Comparison of ENCODE assay signal across 1 cellular context in genomic region chr2:38148501-38148900, GRCh38.
A peak's percentile ranks its signal among the peaks of the same experiment; 100 is the strongest.
TF ChIP-seq lines count a peak whose summit lies in the region.

No MANE protein-coding gene starts in this region.

TF ChIP-seq in HepG2, 621 proteins besides CTCF, POLR2A, EP300 and RAD21 (continued from another document and continues in another):
- TF ChIP-seq ZNF770 (CRISPR knock-in tag; IDR thresholded peaks at IDR 0.05) (no peak), RXRA (CRISPR knock-in tag; IDR thresholded peaks at IDR 0.05) (peak; percentile 17; the same call in 1 of the 2 replicates), ZNF615 (CRISPR knock-in tag; IDR thresholded peaks at IDR 0.05; ENCODE audit: borderline replicate concordance) (no peak), AGO1 (IDR thresholded peaks at IDR 0.05; ENCODE audit: low read depth, low read length, poor library complexity, severe bottlenecking) (no peak), NFE2 (CRISPR knock-in tag; IDR thresholded peaks at IDR 0.05) (peak; percentile 57; the same call in 1 of the 2 replicates), HNF4A (CRISPR knock-in tag; IDR thresholded peaks at IDR 0.05) (peak; percentile 95), ZBTB1 (CRISPR knock-in tag; IDR thresholded peaks at IDR 0.05; ENCODE audit: borderline replicate concordance) (no peak), CHCHD3 (CRISPR knock-in tag; IDR thresholded peaks at IDR 0.05) (no peak), HOXA9 (CRISPR knock-in tag; IDR thresholded peaks at IDR 0.05; ENCODE audit: borderline replicate concordance) (no peak), ZFP36L1 (CRISPR knock-in tag; IDR thresholded peaks at IDR 0.05) (no peak), ZNF468 (CRISPR knock-in tag; IDR thresholded peaks at IDR 0.05) (no peak), ZNF501 (CRISPR knock-in tag; IDR thresholded peaks at IDR 0.05) (no peak), GZF1 (CRISPR knock-in tag; IDR thresholded peaks at IDR 0.05) (no peak), ATF7 (IDR thresholded peaks at IDR 0.05) (no peak), ATF7 (CRISPR knock-in tag; IDR thresholded peaks at IDR 0.05) (no peak), RNF2 (conservative IDR thresholded peaks at IDR 0.05; ENCODE audit: low read depth) (no peak), ZNF510 (CRISPR knock-in tag; IDR thresholded peaks at IDR 0.05; ENCODE audit: low read depth) (no peak), JUND (CRISPR knock-in tag; IDR thresholded peaks at IDR 0.05) (no peak), ZFP62 (CRISPR knock-in tag; IDR thresholded peaks at IDR 0.05) (no peak), SETDB1 (CRISPR knock-in tag; IDR thresholded peaks at IDR 0.05; ENCODE audit: borderline replicate concordance) (no peak), PPARG (CRISPR knock-in tag; conservative IDR thresholded peaks at IDR 0.05) (no peak), SP2 (CRISPR knock-in tag; IDR thresholded peaks at IDR 0.05) (no peak), ZMAT5 (CRISPR knock-in tag; IDR thresholded peaks at IDR 0.05; ENCODE audit: borderline replicate concordance, low read depth) (no peak), ZNF782 (CRISPR knock-in tag; IDR thresholded peaks at IDR 0.05; ENCODE audit: borderline replicate concordance) (no peak), ZNF709 (CRISPR knock-in tag; IDR thresholded peaks at IDR 0.05) (0 out of 2 replicates have a peak, but pooled peaks have one; percentile 54), POLR2AphosphoS2 (IDR thresholded peaks at IDR 0.05; ENCODE audit: low read depth, low read length) (no peak), SMARCE1 (IDR thresholded peaks at IDR 0.05; ENCODE audit: borderline replicate concordance) (no peak), ZC3H13 (CRISPR knock-in tag; IDR thresholded peaks at IDR 0.05) (no peak), ZNF850 (CRISPR knock-in tag; conservative IDR thresholded peaks at IDR 0.05) (no peak), LCORL (IDR thresholded peaks at IDR 0.05) (no peak), LCORL (CRISPR knock-in tag; IDR thresholded peaks at IDR 0.05) (no peak), FOXM1 (CRISPR knock-in tag; IDR thresholded peaks at IDR 0.05) (no peak), KDM1A (CRISPR knock-in tag; IDR thresholded peaks at IDR 0.05) (peak; percentile 85; the same call in 1 of the 2 replicates), THAP9 (CRISPR knock-in tag; IDR thresholded peaks at IDR 0.05; ENCODE audit: borderline replicate concordance) (no peak), DMAP1 (CRISPR knock-in tag; IDR thresholded peaks at IDR 0.05) (no peak), ZNF614 (CRISPR knock-in tag; IDR thresholded peaks at IDR 0.05; ENCODE audit: borderline replicate concordance) (peak; percentile 80; the same call in 1 of the 2 replicates), ZNF772 (CRISPR knock-in tag; IDR thresholded peaks at IDR 0.05) (no peak), TBX3 (IDR thresholded peaks at IDR 0.05; ENCODE audit: borderline replicate concordance) (no peak), SYNCRIP (IDR thresholded peaks at IDR 0.05; ENCODE audit: insufficient read depth, low read depth, low read length) (no peak), MYC (CRISPR knock-in tag; IDR thresholded peaks at IDR 0.05; ENCODE audit: borderline replicate concordance) (no peak), DPF2 (CRISPR knock-in tag; IDR thresholded peaks at IDR 0.05; ENCODE audit: borderline replicate concordance, low read depth) (no peak), MEIS2 (CRISPR knock-in tag; IDR thresholded peaks at IDR 0.05) (no peak), PHF5A (CRISPR knock-in tag; IDR thresholded peaks at IDR 0.05; ENCODE audit: low read depth, unreplicated experiment) (no peak), HNRNPLL (IDR thresholded peaks at IDR 0.05; ENCODE audit: low read depth, low read length, poor library complexity, severe bottlenecking) (no peak), GATAD2A (CRISPR knock-in tag; IDR thresholded peaks at IDR 0.05) (peak; percentile 80), AHR (CRISPR knock-in tag; IDR thresholded peaks at IDR 0.05) (no peak), PCBP2 (optimal IDR thresholded peaks at IDR 0.05; ENCODE audit: low read depth, low read length, poor library complexity, severe bottlenecking) (no peak), ZNF562 (CRISPR knock-in tag; IDR thresholded peaks at IDR 0.05; ENCODE audit: borderline replicate concordance) (no peak), SRSF4 (IDR thresholded peaks at IDR 0.05; ENCODE audit: low read depth, low read length, poor library complexity, severe bottlenecking) (no peak), NR2F2 (IDR thresholded peaks at IDR 0.05; ENCODE audit: borderline replicate concordance, low read depth) (peak; percentile 83), ZNF552 (CRISPR knock-in tag; IDR thresholded peaks at IDR 0.05; ENCODE audit: borderline replicate concordance) (no peak), HMG20A (CRISPR knock-in tag; IDR thresholded peaks at IDR 0.05; ENCODE audit: borderline replicate concordance) (peak; percentile 79), RFX5 (IDR thresholded peaks at IDR 0.05; ENCODE audit: low read depth, low read length) (no peak), TBL1XR1 (IDR thresholded peaks at IDR 0.05; ENCODE audit: borderline replicate concordance, low read length, partially characterized antibody) (peak; percentile 66), ZNF775 (CRISPR knock-in tag; IDR thresholded peaks at IDR 0.05; ENCODE audit: borderline replicate concordance) (no peak), PCBP1 (IDR thresholded peaks at IDR 0.05; ENCODE audit: borderline replicate concordance, low read depth, low read length) (no peak), ZNF484 (CRISPR knock-in tag; IDR thresholded peaks at IDR 0.05; ENCODE audit: borderline replicate concordance, low read depth) (no peak), SOX13 (IDR thresholded peaks at IDR 0.05) (no peak), SOX13 (CRISPR knock-in tag; conservative IDR thresholded peaks at IDR 0.05 in 1 of 2, IDR thresholded peaks at IDR 0.05 in 1 of 2) (peak in 1 of 2 experiments; percentile 42; a peak in 1 of 4 replicates), ATRX (CRISPR knock-in tag; IDR thresholded peaks at IDR 0.05; ENCODE audit: borderline replicate concordance) (no peak), U2AF2 (IDR thresholded peaks at IDR 0.05; ENCODE audit: low read depth, low read length) (no peak), ZBTB42 (CRISPR knock-in tag; IDR thresholded peaks at IDR 0.05) (no peak), NFRKB (IDR thresholded peaks at IDR 0.05) (no peak), KAT2B (IDR thresholded peaks at IDR 0.05; ENCODE audit: borderline replicate concordance, low read depth, low read length) (no peak), JDP2 (CRISPR knock-in tag; IDR thresholded peaks at IDR 0.05; ENCODE audit: borderline replicate concordance) (no peak), ZNF672 (CRISPR knock-in tag; IDR thresholded peaks at IDR 0.05) (no peak), GTF2F1 (IDR thresholded peaks at IDR 0.05; ENCODE audit: low read length) (no peak), HOXA3 (CRISPR knock-in tag; IDR thresholded peaks at IDR 0.05) (0 out of 2 replicates have a peak, but pooled peaks have one; percentile 12), ZC3H4 (CRISPR knock-in tag; IDR thresholded peaks at IDR 0.05; ENCODE audit: borderline replicate concordance) (no peak), ZNF264 (CRISPR knock-in tag; IDR thresholded peaks at IDR 0.05) (0 out of 2 replicates have a peak, but pooled peaks have one; percentile 64), ZMYM3 (CRISPR knock-in tag; IDR thresholded peaks at IDR 0.05) (no peak), ZNF558 (CRISPR knock-in tag; IDR thresholded peaks at IDR 0.05; ENCODE audit: borderline replicate concordance) (no peak), NR2F6 (IDR thresholded peaks at IDR 0.05) (peak; percentile 79), NR2F6 (CRISPR knock-in tag; IDR thresholded peaks at IDR 0.05) (peak; percentile 88), ZNF44 (CRISPR knock-in tag; IDR thresholded peaks at IDR 0.05) (no peak), ZNF574 (CRISPR knock-in tag; IDR thresholded peaks at IDR 0.05) (peak; percentile 36; the same call in 1 of the 2 replicates), PITX1 (CRISPR knock-in tag; IDR thresholded peaks at IDR 0.05) (no peak), ZNF891 (CRISPR knock-in tag; IDR thresholded peaks at IDR 0.05) (no peak), MTA1 (CRISPR knock-in tag; IDR thresholded peaks at IDR 0.05; ENCODE audit: borderline replicate concordance) (no peak), SAP130 (CRISPR knock-in tag; IDR thresholded peaks at IDR 0.05; ENCODE audit: low read depth) (0 out of 2 replicates have a peak, but pooled peaks have one; percentile 29), ZUFSP (CRISPR knock-in tag; IDR thresholded peaks at IDR 0.05; ENCODE audit: borderline replicate concordance) (no peak)
